In genomic region chr3:110814170-110815007, GRCh38 we compare ENCODE assay signal across 8 cellular contexts.
A peak's percentile ranks its signal among the peaks of the same experiment; 100 is the strongest.
DNase-seq lines count a peak whose midpoint lies in the region; ATAC-seq, FAIRE-seq and TF ChIP-seq lines count a peak whose summit lies in the region.

No MANE protein-coding gene starts in this region.

- 64% methylated on average over 5 of the region's 5 CpGs for WGBS in HepG2 (ENCODE audit: low lambda C conversion rate)

- TF ChIP-seq CTCF in osteoblast (IDR thresholded peaks at IDR 0.05; ENCODE audit: extremely low read depth, low read depth, low read length) (no peak), A673 (conservative IDR thresholded peaks at IDR 0.05; ENCODE audit: low read depth, low read length) (no peak), GM10266 (IDR thresholded peaks at IDR 0.05; ENCODE audit: control insufficient read depth, insufficient read depth, low read depth, missing control alignments) (no peak), HepG2 (CRISPR knock-in tag; IDR thresholded peaks at IDR 0.05) (no peak)

- DNase-seq in Daoy (ENCODE audit: low read depth) (peak; percentile 84), osteoblast (ENCODE audit: insufficient read length, low spot score, missing footprints) (peak; percentile 43), A673 (ENCODE audit: low spot score) (no peak), GM10266 (ENCODE audit: extremely low spot score) (no peak), HepG2 (ENCODE audit: low spot score) (no peak)
- peak; percentile 2 for DNase-seq in activated gamma-delta T cell treated with anti-CD3 and anti-CD28 coated beads, Interleukin-2, amount 50 U/mL, for 16 hours (ENCODE audit: low read depth)

- H3K9me3 ChIP-seq in osteoblast (ENCODE audit: low read depth, low read length) (no peaks in the 10 kb centered on the region), A673 (ENCODE audit: low read depth, low read length, poor library complexity, severe bottlenecking) (no peaks in the 10 kb centered on the region), HepG2 (ENCODE audit: low read length) (no peaks in the 10 kb centered on the region)

- BruUV-seq in A673 (replicated peaks; lab: Mats Ljungman, UMichigan), result no TSS peak
- no TSS peak for BruUV-seq in HepG2 (replicated peaks; lab: Mats Ljungman, UMichigan)

- no peak for TF ChIP-seq POLR2A in HepG2 (IDR thresholded peaks at IDR 0.05; ENCODE audit: insufficient read depth in 1 of 2, low read depth in 2 of 2, low read length in 2 of 2)

- peak overlapping the region; percentile 8 for H3K4me3 ChIP-seq in osteoblast (ENCODE audit: insufficient read depth, low read length)
- H3K4me3 ChIP-seq in A673 (ENCODE audit: low read depth, low read length, poor library complexity, severe bottlenecking), result no peak overlapping the region
- no peak overlapping the region for H3K4me3 ChIP-seq in HepG2 (replicated peaks in 1 of 3; ENCODE audit: insufficient read depth in 1 of 3, low read depth in 2 of 3, low read length in 3 of 3)

- intact Hi-C loops in A673 (cut with micrococcal nuclease; ENCODE audit: unreplicated experiment), result no loop called here
- intact Hi-C loops in HepG2 (cut with micrococcal nuclease; ENCODE audit: unreplicated experiment), result no loop called here

- H3K4me2 ChIP-seq in osteoblast (ENCODE audit: insufficient read depth, low read length), result peak overlapping the region; percentile 77
- H3K4me2 ChIP-seq in HepG2 (ENCODE audit: low read depth, low read length), result no peak overlapping the region

- H3K4me1 ChIP-seq in osteoblast (ENCODE audit: insufficient read depth, low read length) (peaks cover 41% of the 10 kb centered on the region), A673 (ENCODE audit: insufficient read depth, low read length, poor library complexity, severe bottlenecking) (no peaks in the 10 kb centered on the region), HepG2 (ENCODE audit: insufficient read depth, low read length) (peaks cover 8% of the 10 kb centered on the region)

- H4K20me1 ChIP-seq in osteoblast (ENCODE audit: insufficient read depth, low read length), result no peaks in the 10 kb centered on the region
- H4K20me1 ChIP-seq in HepG2 (ENCODE audit: insufficient read depth, low read length), result no peaks in the 10 kb centered on the region

- in situ Hi-C loops in HepG2 (cut with HindIII; ENCODE audit: extremely low pct_ligation_motif_present, low pct_unique_long_range_greater_than_20kb), result no loop called here

- CTCF ChIA-PET in A673 (lab: Charles Lee) (no interaction called here), HepG2 (lab: Yijun Ruan, JAX; ENCODE audit: low intra/inter-chr PET ratio, low total read pairs) (no interaction called here)

- H3K27me3 ChIP-seq in osteoblast (ENCODE audit: insufficient read depth, low read length), result no peaks in the 10 kb centered on the region
- no peaks in the 10 kb centered on the region for H3K27me3 ChIP-seq in A673 (replicated peaks; ENCODE audit: insufficient read depth, low read depth, low read length, poor library complexity)
- H3K27me3 ChIP-seq in HepG2 (ENCODE audit: control insufficient read depth in 1 of 2, insufficient read depth in 2 of 2, low read length in 2 of 2), result no peaks in the 10 kb centered on the region

- H3K36me3 ChIP-seq in osteoblast (ENCODE audit: insufficient read depth, low read length) (no peaks in the 10 kb centered on the region), A673 (ENCODE audit: insufficient read depth, low read length, poor library complexity, severe bottlenecking) (no peaks in the 10 kb centered on the region), HepG2 (replicated peaks in 1 of 2; ENCODE audit: control insufficient read depth in 1 of 2, insufficient read depth in 2 of 2, low read length in 2 of 2) (no peaks in the 10 kb centered on the region)

- H3K27ac ChIP-seq in osteoblast (ENCODE audit: low read depth, low read length), result peak overlapping the region; percentile 76
- H3K27ac ChIP-seq in A673 (ENCODE audit: low read depth, low read length, poor library complexity, severe bottlenecking), result no peak overlapping the region
- no peak overlapping the region for H3K27ac ChIP-seq in HepG2 (ENCODE audit: extremely low read length, insufficient read depth, low read length)

- H3K79me2 ChIP-seq in osteoblast (ENCODE audit: insufficient read depth, low read length) (no peaks in the 10 kb centered on the region), HepG2 (ENCODE audit: insufficient read depth, low read length) (no peaks in the 10 kb centered on the region)

- H2AFZ ChIP-seq in osteoblast (ENCODE audit: low read length), result no peak overlapping the region
- no peak overlapping the region for H2AFZ ChIP-seq in HepG2 (ENCODE audit: low read length)

- TF ChIP-seq RAD21 in HepG2 (CRISPR knock-in tag; IDR thresholded peaks at IDR 0.05), result no peak

- FAIRE-seq in HepG2 (lab: Jason Lieb, UNC), result no peak

- peak; percentile 76 for ATAC-seq in GM21447 (IDR thresholded peaks at IDR 0.05; ENCODE audit: unreplicated experiment)
- ATAC-seq in HG03571 (IDR thresholded peaks at IDR 0.05; ENCODE audit: unreplicated experiment), result peak; percentile 82
- ATAC-seq in HepG2, result no peak

- POLR2A ChIA-PET in A673 (lab: Charles Lee; ENCODE audit: low non-redundant PET), result no interaction called here
- POLR2A ChIA-PET in HepG2 (lab: Yijun Ruan, JAX), result no interaction called here

- TF ChIP-seq EP300 in HepG2 (IDR thresholded peaks at IDR 0.05; ENCODE audit: low read depth in 2 of 2, low read length in 2 of 2) (no peak), HepG2 (CRISPR knock-in tag; IDR thresholded peaks at IDR 0.05; ENCODE audit: borderline replicate concordance) (no peak)

- H3K9ac ChIP-seq in HepG2 (ENCODE audit: insufficient read depth, low read depth, low read length), result no peak overlapping the region

TF ChIP-seq in HepG2, 621 proteins besides CTCF, POLR2A, EP300 and RAD21:
- TF ChIP-seq, protein P1, sequence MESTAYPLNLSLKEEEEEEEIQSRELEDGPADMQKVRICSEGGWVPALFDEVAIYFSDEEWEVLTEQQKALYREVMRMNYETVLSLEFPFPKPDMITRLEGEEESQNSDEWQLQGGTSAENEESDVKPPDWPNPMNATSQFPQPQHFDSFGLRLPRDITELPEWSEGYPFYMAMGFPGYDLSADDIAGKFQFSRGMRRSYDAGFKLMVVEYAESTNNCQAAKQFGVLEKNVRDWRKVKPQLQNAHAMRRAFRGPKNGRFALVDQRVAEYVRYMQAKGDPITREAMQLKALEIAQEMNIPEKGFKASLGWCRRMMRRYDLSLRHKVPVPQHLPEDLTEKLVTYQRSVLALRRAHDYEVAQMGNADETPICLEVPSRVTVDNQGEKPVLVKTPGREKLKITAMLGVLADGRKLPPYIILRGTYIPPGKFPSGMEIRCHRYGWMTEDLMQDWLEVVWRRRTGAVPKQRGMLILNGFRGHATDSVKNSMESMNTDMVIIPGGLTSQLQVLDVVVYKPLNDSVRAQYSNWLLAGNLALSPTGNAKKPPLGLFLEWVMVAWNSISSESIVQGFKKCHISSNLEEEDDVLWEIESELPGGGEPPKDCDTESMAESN (CRISPR knock-in tag; conservative IDR thresholded peaks at IDR 0.05), result no peak
- TF ChIP-seq ZNF292 (CRISPR knock-in tag; IDR thresholded peaks at IDR 0.05; ENCODE audit: borderline replicate concordance, low read depth) (no peak), ZNF33B (CRISPR knock-in tag; IDR thresholded peaks at IDR 0.05) (no peak), KDM3A (CRISPR knock-in tag; IDR thresholded peaks at IDR 0.05; ENCODE audit: low read depth) (no peak), MEF2D (CRISPR knock-in tag; IDR thresholded peaks at IDR 0.05) (no peak), RFX3 (CRISPR knock-in tag; IDR thresholded peaks at IDR 0.05) (no peak), ZNF101 (CRISPR knock-in tag; IDR thresholded peaks at IDR 0.05; ENCODE audit: borderline replicate concordance, low read depth) (no peak), ZBTB20 (CRISPR knock-in tag; IDR thresholded peaks at IDR 0.05; ENCODE audit: borderline replicate concordance, low read depth) (no peak), ZMAT3 (CRISPR knock-in tag; conservative IDR thresholded peaks at IDR 0.05) (no peak), ZBTB14 (CRISPR knock-in tag; IDR thresholded peaks at IDR 0.05) (no peak), MYNN (CRISPR knock-in tag; IDR thresholded peaks at IDR 0.05; ENCODE audit: low read depth) (no peak), ZNF20 (CRISPR knock-in tag; IDR thresholded peaks at IDR 0.05) (no peak), ZNF256 (CRISPR knock-in tag; conservative IDR thresholded peaks at IDR 0.05) (no peak), ATF7-NPFF (CRISPR knock-in tag; IDR thresholded peaks at IDR 0.05; ENCODE audit: low read depth) (no peak)

Comparison
In these comparisons a context has a peak if more than half of its experiments do, and no peak if none do; other contexts are left out.
1. DNase-seq: peak in Daoy (single experiment), activated gamma-delta T cell treated with anti-CD3 and anti-CD28 coated beads, Interleukin-2, amount 50 U/mL, for 16 hours (single experiment) and osteoblast (single experiment); none in A673 (single experiment), GM10266 (single experiment) and HepG2 (single experiment).